In the genomic region with DNA sequence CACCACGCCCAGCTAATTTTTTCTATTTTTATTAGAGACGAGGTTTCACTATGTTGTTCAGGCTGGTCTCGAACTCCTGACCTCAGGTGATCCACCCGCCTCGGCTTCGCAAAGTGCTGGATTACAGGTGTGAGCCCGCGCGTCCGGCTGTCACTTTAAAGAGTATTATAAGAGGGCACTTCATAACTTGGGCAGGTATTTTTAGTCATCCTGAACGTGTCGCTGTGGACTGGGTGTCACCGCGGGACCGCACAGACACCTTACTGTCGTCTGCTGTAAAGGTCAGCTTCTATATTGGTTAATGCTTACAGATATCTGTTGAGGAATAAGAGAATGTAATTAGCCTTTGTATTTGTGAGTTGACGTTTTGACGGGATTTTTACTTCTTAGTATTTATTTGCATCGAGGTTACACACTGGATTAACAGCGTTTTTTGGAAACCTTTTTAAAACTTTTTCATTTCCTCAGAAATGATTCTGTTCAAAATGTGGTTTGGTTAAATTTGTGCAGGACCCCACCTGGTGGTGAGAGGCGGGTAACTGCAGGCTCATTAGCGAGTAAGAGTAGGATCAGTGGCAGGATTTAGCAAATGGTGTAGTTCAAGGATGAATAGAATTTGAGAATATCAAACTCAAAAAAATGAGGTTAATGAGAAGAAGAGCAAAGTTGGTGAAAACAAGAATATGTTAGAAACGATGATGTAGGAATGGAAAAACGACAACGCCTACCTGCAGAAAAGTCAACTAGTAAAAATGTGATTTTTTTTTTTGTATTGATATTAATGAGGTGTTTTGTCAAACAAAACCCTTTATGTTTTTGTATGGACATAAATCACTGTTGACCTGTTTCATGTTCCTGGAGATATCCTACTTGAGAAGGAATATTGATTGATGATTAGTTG, we compare ENCODE assay signal across 8 cellular contexts. TPM values are rescaled to one million over a fixed set of nuclear protein-coding genes. Genes with fewer than 3 reads are reported as not detected.
DNase-seq lines count a peak whose midpoint lies in the region; ATAC-seq and TF ChIP-seq lines count a peak whose summit lies in the region.

No MANE protein-coding gene starts in this region.

- H3K4me1 ChIP-seq in PC-9 (replicated peaks; ENCODE audit: insufficient read depth) (peaks cover 22% of the 10 kb centered on the region), thoracic aorta (ENCODE audit: control insufficient read depth in 1 of 2, low read depth in 2 of 2) (peaks cover 29 to 51% of the 10 kb centered on the region in 2 donors)

- H3K9me2 ChIP-seq in PC-9 (ENCODE audit: insufficient read depth) = no peaks in the 10 kb centered on the region

- H2AFZ ChIP-seq in PC-9 = no peak overlapping the region

- no peaks in the 10 kb centered on the region for H3K36me3 Mint-ChIP-seq in neural crest cell (ENCODE audit: low read depth)

- POLR2A ChIA-PET in PC-9 (lab: Charles Lee; ENCODE audit: unreplicated experiment) = no interaction called here

- H3K27me3 ChIP-seq in PC-9 (ENCODE audit: insufficient read depth, low read depth) = no peaks in the 10 kb centered on the region
- H3K27me3 ChIP-seq in thoracic aorta (replicated peaks; ENCODE audit: insufficient read depth) = no peaks in the 10 kb centered on the region

- H3K4me3 Mint-ChIP-seq in neural crest cell = peak overlapping the region; percentile 78

- H4K20me1 ChIP-seq in PC-9 (ENCODE audit: insufficient read depth) = peaks cover 76% of the 10 kb centered on the region

- H3K27ac ChIP-seq in PC-9 (peak overlapping the region; percentile 26; the same call in 1 of the 2 replicates), thoracic aorta (no peak overlapping the region)

- H3K4me2 ChIP-seq in PC-9 = peak overlapping the region; percentile 97

- CTCF ChIA-PET in PC-9 (lab: Charles Lee) = interaction anchor here (0.6 to 1.9 kb wide), 7 partner anchors 38 to 470 kb away, joined by 4 to 11 read pairs (median 4); no protein-coding TSS in a partner anchor

- H3K9me3 Mint-ChIP-seq in neural crest cell = no peaks in the 10 kb centered on the region

- peaks cover 85% of the 10 kb centered on the region for H3K79me2 ChIP-seq in PC-9 (ENCODE audit: low read depth)

- BruUV-seq in PC-9 (replicated peaks; lab: Mats Ljungman, UMichigan) = no TSS peak

- H3K27ac Mint-ChIP-seq in neural crest cell (ENCODE audit: unreplicated experiment) = no peak overlapping the region

- peaks cover 47% of the 10 kb centered on the region for H3F3A ChIP-seq in PC-9 (ENCODE audit: insufficient read depth, low read depth)

- intact Hi-C loops in PC-9 (cut with micrococcal nuclease; ENCODE audit: unreplicated experiment) = loop anchor here (1.0 to 5.0 kb wide), 4 partner anchors 17 to 67 kb away; no protein-coding TSS in a partner anchor

- H3K4me1 Mint-ChIP-seq in neural crest cell = peaks cover 22% of the 10 kb centered on the region

- TF ChIP-seq CTCF in PC-9 (conservative IDR thresholded peaks at IDR 0.05) (peak; percentile 99), fibroblast of mammary gland (conservative IDR thresholded peaks at IDR 0.05; ENCODE audit: control insufficient read depth, insufficient read depth, low read depth, low read length) (peak; percentile 91), neural crest cell (conservative IDR thresholded peaks at IDR 0.05) (peak; percentile 87), thoracic aorta (IDR thresholded peaks at IDR 0.05) (peak; percentile 90)

- peaks cover 6% of the 10 kb centered on the region for H3K27me3 Mint-ChIP-seq in neural crest cell (ENCODE audit: low read depth)

- DNase-seq in GM03348 (ENCODE audit: low spot score) (peak; percentile 79), PC-9 (peak; percentile 66 to 76), fibroblast of mammary gland (ENCODE audit: low read depth) (peak; percentile 78), neural crest cell (ENCODE audit: low read depth, low spot score) (peak; percentile 70), thoracic aorta (ENCODE audit: low spot score) (no peak)
- peak; percentile 26 to 47 for DNase-seq in activated T-helper 1 cell treated with anti-CD3 and anti-CD28 coated beads, Interleukin-2, amount 50 U/mL, for 16 hours (ENCODE audit: low read depth in 1 of 2, low spot score in 1 of 2)

- 0 out of 2 replicates have a peak, but pooled peaks cover 4% of the 10 kb centered on the region for H3K36me3 ChIP-seq in PC-9 (ENCODE audit: low read depth)
- no peaks in the 10 kb centered on the region for H3K36me3 ChIP-seq in thoracic aorta

- peak; percentile 32 for ATAC-seq in HG03378 (IDR thresholded peaks at IDR 0.05; ENCODE audit: unreplicated experiment)
- no peak for ATAC-seq in thoracic aorta (ENCODE audit: insufficient number of reproducible peaks, low FRiP score, low read depth)
- no peak for ATAC-seq in HG03045 (IDR thresholded peaks at IDR 0.05; ENCODE audit: unreplicated experiment)

- H3K4me3 ChIP-seq in PC-9 (no peak overlapping the region; the same call in 1 of the 2 replicates), fibroblast of mammary gland (ENCODE audit: control insufficient read depth, low read depth, low read length) (no peak overlapping the region), thoracic aorta (peak overlapping the region; percentile 17)

- H3K9me3 ChIP-seq in PC-9 (ENCODE audit: insufficient read depth, low read depth) (no peaks in the 10 kb centered on the region), thoracic aorta (no peaks in the 10 kb centered on the region)

RNA-seq across cellular contexts. Expression of a gene that starts 3.2 kb away (rescaled TPM):
- total RNA-seq in PC-9 (2021) (137 and 182 TPM in 2 replicates), neural crest cell (102 and 107 TPM in 2 replicates), thoracic aorta (100 to 1,000 TPM; 116 to 154 TPM)
